ENCODE assay signal across 19 cellular contexts in genomic region chr10:112215342-112215774, GRCh38. TPM values are rescaled to one million over a fixed set of nuclear protein-coding genes. Genes with fewer than 3 reads are reported as not detected.
A peak's percentile ranks its signal among the peaks of the same experiment; 100 is the strongest.
DNase-seq lines count a peak whose midpoint lies in the region; ATAC-seq and TF ChIP-seq lines count a peak whose summit lies in the region.
"Had no signal": no experiment of that assay in that cellular context is flagged by ENCODE, and none has a peak within 500 bp of the region (broad histone marks: within the 10 kb centered on the region; RNA-seq: fewer than 3 reads in every experiment).

No MANE protein-coding gene starts in this region.

- H3K4me3 ChIP-seq in OCI-LY7 (ENCODE audit: low read depth, low read length, poor library complexity, severe bottlenecking) (no peak overlapping the region), fibroblast of pulmonary artery (replicated peaks; ENCODE audit: low read depth, low read length) (no peak overlapping the region)
- H3K4me3 ChIP-seq: BLaER1 treated with 17β-estradiol and CSF1 and Interleukin-3, amounts not matched to agents 10 nM and 100 nM; mucosa of descending colon; ovary had no signal

- no peaks in the 10 kb centered on the region for H3K4me1 Mint-ChIP-seq in activated T-helper 1 cell treated with anti-CD3 and anti-CD28 coated beads, Interleukin-12 subunit alpha, Interleukin-12 subunit beta, Interleukin-2, Interleukin-4 antibody, amounts not matched to agents 30 ng/mL and 10 ng/mL and 1 ng/mL, durations not matched to agents 14 hours and 24 hours and 36 hours (ENCODE audit: low read depth)
- H3K4me1 Mint-ChIP-seq: activated CD4-positive, alpha-beta T cell treated with anti-CD3 and anti-CD28 coated beads, Interleukin-2, amount 10 ng/mL, durations not matched to agents 24 days and 14 days had no signal

- H3K27me3 Mint-ChIP-seq in activated T-helper 1 cell treated with anti-CD3 and anti-CD28 coated beads, Interleukin-12 subunit alpha, Interleukin-12 subunit beta, Interleukin-2, Interleukin-4 antibody, amounts not matched to agents 30 ng/mL and 10 ng/mL and 1 ng/mL, durations not matched to agents 14 hours and 24 hours and 36 hours (ENCODE audit: insufficient read depth), result peaks cover 5% of the 10 kb centered on the region

- 0 out of 2 replicates have a peak overlapping the region, but pooled peaks have one; percentile 10 for H2AFZ ChIP-seq in OCI-LY7 (ENCODE audit: low read length)

- no peaks in the 10 kb centered on the region for H3K9me2 ChIP-seq in OCI-LY7 (ENCODE audit: insufficient read depth, low read length)

- H3K4me2 ChIP-seq in OCI-LY7 (ENCODE audit: low read length), result no peak overlapping the region
- H3K4me2 ChIP-seq: BLaER1 treated with 17β-estradiol and CSF1 and Interleukin-3, amounts not matched to agents 10 nM and 100 nM had no signal

- peaks cover 4% of the 10 kb centered on the region for H3K9me3 Mint-ChIP-seq in activated T-helper 1 cell treated with anti-CD3 and anti-CD28 coated beads, Interleukin-12 subunit alpha, Interleukin-12 subunit beta, Interleukin-2, Interleukin-4 antibody, amounts not matched to agents 30 ng/mL and 10 ng/mL and 1 ng/mL, durations not matched to agents 14 hours and 24 hours and 36 hours
- H3K9me3 Mint-ChIP-seq: activated CD4-positive, alpha-beta T cell treated with anti-CD3 and anti-CD28 coated beads, Interleukin-2, amount 10 ng/mL, durations not matched to agents 24 days and 14 days had no signal

- no peak for DNase-seq in OCI-LY7 (ENCODE audit: low spot score)
- peak; percentile 10 for DNase-seq in fibroblast of pulmonary artery (ENCODE audit: low read depth)
- no peak for DNase-seq in sciatic nerve (ENCODE audit: low spot score)
- no peak for DNase-seq in stimulated activated CD4-positive, alpha-beta T cell treated with anti-CD3 and anti-CD28 coated beads, Interleukin-4, amount 100 ng/mL, for 4 hours
- DNase-seq in head of caudate nucleus, result no peak
- no peak for DNase-seq in NCI-H1694 treated with DMSO at 0.1 percent for 48 hours (lab: John Stamatoyannopoulos, UW)
- no peak for DNase-seq in activated T-helper 1 cell treated with anti-CD3 and anti-CD28 coated beads, Interleukin-12 subunit alpha, Interleukin-12 subunit beta, Interleukin-2, Interleukin-4 antibody, amounts not matched to agents 30 ng/mL and 10 ng/mL and 1 ng/mL, durations not matched to agents 14 hours and 24 hours and 36 hours (ENCODE audit: low spot score)
- DNase-seq: activated CD4-positive, alpha-beta T cell treated with anti-CD3 and anti-CD28 coated beads, Interleukin-2, amount 10 ng/mL, durations not matched to agents 24 days and 14 days; activated T-cell treated with anti-CD3 and anti-CD28 coated beads, Interleukin-2, amount 50 U/mL, for 4 hours; cerebellar nuclear complex; DMS53; mucosa of descending colon; NCI-H1694; NCI-H524; ovary; substantia nigra; T-helper 1 cell had no signal

- H3K9me3 ChIP-seq in OCI-LY7 (ENCODE audit: low read length), result no peaks in the 10 kb centered on the region
- H3K9me3 ChIP-seq: ovary had no signal

- no peaks in the 10 kb centered on the region for H4K20me1 ChIP-seq in OCI-LY7 (ENCODE audit: insufficient read depth, low read length)
- H4K20me1 ChIP-seq: BLaER1 treated with 17β-estradiol and CSF1 and Interleukin-3, amounts not matched to agents 10 nM and 100 nM had no signal

- intact Hi-C loops in OCI-LY7 (cut with micrococcal nuclease; ENCODE audit: unreplicated experiment), result no loop called here
- intact Hi-C loops in sciatic nerve (cut with DNase I), result no loop called here
- intact Hi-C loops in head of caudate nucleus (cut with DNase I), result no loop called here
- intact Hi-C loops in activated T-helper 1 cell treated with anti-CD3 and anti-CD28 coated beads, Interleukin-12 subunit alpha, Interleukin-12 subunit beta, Interleukin-2, Interleukin-4 antibody, amounts not matched to agents 30 ng/mL and 10 ng/mL and 1 ng/mL, durations not matched to agents 14 hours and 24 hours and 36 hours (cut with micrococcal nuclease), result no loop called here

- no peak overlapping the region for H3K4me3 Mint-ChIP-seq in activated T-helper 1 cell treated with anti-CD3 and anti-CD28 coated beads, Interleukin-12 subunit alpha, Interleukin-12 subunit beta, Interleukin-2, Interleukin-4 antibody, amounts not matched to agents 30 ng/mL and 10 ng/mL and 1 ng/mL, durations not matched to agents 14 hours and 24 hours and 36 hours
- H3K4me3 Mint-ChIP-seq: activated CD4-positive, alpha-beta T cell treated with anti-CD3 and anti-CD28 coated beads, Interleukin-2, amount 10 ng/mL, durations not matched to agents 24 days and 14 days; activated T-cell treated with anti-CD3 and anti-CD28 coated beads, Interleukin-2, amount 50 U/mL, for 4 hours had no signal

- CTCF ChIA-PET in OCI-LY7 (lab: Charles Lee; ENCODE audit: unreplicated experiment), result interaction anchor here (0.6 kb wide), 1 partner anchor 75 kb away, joined by 4 read pairs; no protein-coding TSS in a partner anchor

- H3K4me1 ChIP-seq in OCI-LY7 (ENCODE audit: insufficient read depth, low read length, poor library complexity, severe bottlenecking), result no peaks in the 10 kb centered on the region
- H3K4me1 ChIP-seq: BLaER1 treated with 17β-estradiol and CSF1 and Interleukin-3, amounts not matched to agents 10 nM and 100 nM had no signal

- BruUV-seq in OCI-LY7 (replicated peaks; lab: Mats Ljungman, UMichigan), result no TSS peak

- no peaks in the 10 kb centered on the region for H3K36me3 ChIP-seq in OCI-LY7 (ENCODE audit: insufficient read depth, low read length)
- H3K36me3 ChIP-seq: BLaER1 treated with 17β-estradiol and CSF1 and Interleukin-3, amounts not matched to agents 10 nM and 100 nM; ovary had no signal

- H3K79me2 ChIP-seq in OCI-LY7 (ENCODE audit: insufficient read depth, low read depth, low read length), result no peaks in the 10 kb centered on the region

- POLR2A ChIA-PET in OCI-LY7 (lab: Charles Lee), result no interaction called here

- TF ChIP-seq CTCF in OCI-LY7 (conservative IDR thresholded peaks at IDR 0.05; ENCODE audit: low read length) (no peak), fibroblast of pulmonary artery (IDR thresholded peaks at IDR 0.05; ENCODE audit: low read length, missing control alignments) (no peak)

- ATAC-seq in GM21786 (IDR thresholded peaks at IDR 0.05; ENCODE audit: unreplicated experiment) (peak; percentile 41), sciatic nerve (peak; percentile 20)
- ATAC-seq: activated T-cell treated with anti-CD3 and anti-CD28 coated beads, Interleukin-2, amount 50 U/mL, for 4 hours; mucosa of descending colon had no signal

- H3K36me3 Mint-ChIP-seq in activated T-helper 1 cell treated with anti-CD3 and anti-CD28 coated beads, Interleukin-12 subunit alpha, Interleukin-12 subunit beta, Interleukin-2, Interleukin-4 antibody, amounts not matched to agents 30 ng/mL and 10 ng/mL and 1 ng/mL, durations not matched to agents 14 hours and 24 hours and 36 hours (ENCODE audit: low read depth), result no peaks in the 10 kb centered on the region

- H3K27ac Mint-ChIP-seq in activated T-helper 1 cell treated with anti-CD3 and anti-CD28 coated beads, Interleukin-12 subunit alpha, Interleukin-12 subunit beta, Interleukin-2, Interleukin-4 antibody, amounts not matched to agents 30 ng/mL and 10 ng/mL and 1 ng/mL, durations not matched to agents 14 hours and 24 hours and 36 hours, result no peak overlapping the region
- H3K27ac Mint-ChIP-seq: activated CD4-positive, alpha-beta T cell treated with anti-CD3 and anti-CD28 coated beads, Interleukin-2, amount 10 ng/mL, durations not matched to agents 24 days and 14 days had no signal

- H3K27ac ChIP-seq in OCI-LY7 (ENCODE audit: low read depth, low read length, poor library complexity, severe bottlenecking), result no peak overlapping the region
- H3K27ac ChIP-seq: BLaER1 treated with 17β-estradiol and CSF1 and Interleukin-3, amounts not matched to agents 10 nM and 100 nM; ovary had no signal

RNA-seq across cellular contexts. Expression of gene GPAM, which starts 31.8 kb away (rescaled TPM):
- 6.9 and 7.5 TPM in 2 replicates for total RNA-seq in OCI-LY7 (2014; rRNA removed; shearing (Covaris generic))
- total RNA-seq in OCI-LY7 (2022) (7.9 and 13.0 TPM in 2 replicates), sciatic nerve (71.9 TPM)
- total RNA-seq in activated T-helper 1 cell treated with anti-CD3 and anti-CD28 coated beads, Interleukin-12 subunit alpha, Interleukin-12 subunit beta, Interleukin-2, Interleukin-4 antibody, amounts not matched to agents 30 ng/mL and 10 ng/mL and 1 ng/mL, durations not matched to agents 14 hours and 24 hours and 36 hours, result 10.2 and 10.5 TPM in 2 replicates
